Comparison of ENCODE assay signal across 11 cellular contexts in genomic region chr18:58542426-58543159, GRCh38.
DNase-seq lines count a peak whose midpoint lies in the region; ATAC-seq, FAIRE-seq and TF ChIP-seq lines count a peak whose summit lies in the region.
"Had no signal": no experiment of that assay in that cellular context is flagged by ENCODE, and none has a peak within 500 bp of the region (broad histone marks: within the 10 kb centered on the region; RNA-seq: fewer than 3 reads in every experiment).

No MANE protein-coding gene starts in this region.

- no peak overlapping the region for H3K4me3 ChIP-seq in SJSA1
- H3K4me3 ChIP-seq in lower lobe of right lung: no peak overlapping the region
- H3K4me3 ChIP-seq in tibial nerve: no peak overlapping the region
- no peak overlapping the region for H3K4me3 ChIP-seq in esophagus muscularis mucosa
- H3K4me3 ChIP-seq: pancreas had no signal

- peaks cover 55% of the 10 kb centered on the region for H3K36me3 ChIP-seq in SJSA1
- no peaks in the 10 kb centered on the region for H3K36me3 ChIP-seq in lower lobe of right lung
- H3K36me3 ChIP-seq in tibial nerve: no peaks in the 10 kb centered on the region
- no peaks in the 10 kb centered on the region for H3K36me3 ChIP-seq in esophagus muscularis mucosa
- H3K36me3 ChIP-seq: pancreas had no signal

- TF ChIP-seq POLR2A in GM12891 (IDR thresholded peaks at IDR 0.05; ENCODE audit: low read depth, low read length): no peak
- no peak for TF ChIP-seq POLR2A in tibial nerve (IDR thresholded peaks at IDR 0.05)
- TF ChIP-seq POLR2A in esophagus muscularis mucosa (IDR thresholded peaks at IDR 0.05; ENCODE audit: low read depth): no peak

- FAIRE-seq in GM12891 (lab: Jason Lieb, UNC): no peak
- FAIRE-seq: pancreas, TTC549 had no signal

- no peaks in the 10 kb centered on the region for H3K9me3 ChIP-seq in SJSA1 (replicated peaks)
- H3K9me3 ChIP-seq in lower lobe of right lung: no peaks in the 10 kb centered on the region
- H3K9me3 ChIP-seq in tibial nerve: no peaks in the 10 kb centered on the region
- no peaks in the 10 kb centered on the region for H3K9me3 ChIP-seq in esophagus muscularis mucosa
- H3K9me3 ChIP-seq: pancreas had no signal

- H3K27me3 ChIP-seq in SJSA1 (replicated peaks) (no peaks in the 10 kb centered on the region), lower lobe of right lung (ENCODE audit: low read depth) (no peaks in the 10 kb centered on the region), tibial nerve (no peaks in the 10 kb centered on the region), esophagus muscularis mucosa (no peaks in the 10 kb centered on the region)
- H3K27me3 ChIP-seq: pancreas had no signal

- H3K27ac ChIP-seq in SJSA1 (peak overlapping the region; percentile 90), lower lobe of right lung (peak overlapping the region; percentile 25), tibial nerve (no peak overlapping the region), esophagus muscularis mucosa (replicated peaks in 1 of 4) (no peak overlapping the region)

- ATAC-seq in GM21825 (IDR thresholded peaks at IDR 0.05; ENCODE audit: unreplicated experiment) (peak; percentile 2), lower lobe of right lung (peak in 1 of 2 donors; percentile 19)

- H3K4me1 ChIP-seq in SJSA1 (replicated peaks) (peaks cover 28% of the 10 kb centered on the region), lower lobe of right lung (no peaks in the 10 kb centered on the region), tibial nerve (no peaks in the 10 kb centered on the region), esophagus muscularis mucosa (peaks cover 0 to 18% (median 13%) of the 10 kb centered on the region in 4 donors)

- TF ChIP-seq EP300 in tibial nerve (IDR thresholded peaks at IDR 0.05) (no peak), esophagus muscularis mucosa (IDR thresholded peaks at IDR 0.05) (no peak)

- DNase-seq in GM12891 (ENCODE audit: insufficient read length, low spot score) (no peak), SJSA1 (ENCODE audit: low read depth in 1 of 2, low spot score in 2 of 2) (no peak), lower lobe of right lung (no peak), tibial nerve (ENCODE audit: low spot score in 2 of 2) (no peak), cerebellum (ENCODE audit: low spot score) (no peak), esophagus muscularis mucosa (ENCODE audit: extremely low spot score) (no peak)
- DNase-seq in stimulated activated CD4-positive, alpha-beta T cell treated with anti-CD3 and anti-CD28 coated beads, Interleukin-1b, Interleukin-23, amount 100 ng/mL, for 48 hours: no peak
- DNase-seq: DND-41, pancreas had no signal

- WGBS in tibial nerve, 2 donors: 85 to 95% methylated on average over 7 of the region's 7 CpGs
- WGBS in esophagus muscularis mucosa: 88% methylated on average over 7 of the region's 7 CpGs

- intact Hi-C loops in lower lobe of right lung (cut with DNase I) (no loop called here), esophagus muscularis mucosa (cut with DNase I) (no loop called here)

- TF ChIP-seq CTCF in lower lobe of right lung (IDR thresholded peaks at IDR 0.05) (no peak), tibial nerve (IDR thresholded peaks at IDR 0.05) (no peak), esophagus muscularis mucosa (IDR thresholded peaks at IDR 0.05) (no peak)

TF ChIP-seq in GM12891, 5 proteins besides CTCF, POLR2A, EP300 and RAD21:
- 0 out of 2 replicates have a peak, but pooled peaks have one; percentile 22 for TF ChIP-seq SPI1 (IDR thresholded peaks at IDR 0.05; ENCODE audit: low read depth, low read length)
- no peak for TF ChIP-seq TAF1 (IDR thresholded peaks at IDR 0.05; ENCODE audit: low read depth, low read length)
- no peak for TF ChIP-seq POLR2AphosphoS5 (IDR thresholded peaks at IDR 0.05; ENCODE audit: low read depth, low read length)

Comparison
In these comparisons a context has a peak if more than half of its experiments do, and no peak if none do; other contexts are left out.
1. H3K27ac ChIP-seq: peak in SJSA1 (single experiment) and lower lobe of right lung (single experiment); none in tibial nerve (0 of 4) and esophagus muscularis mucosa (0 of 4).